ENCODE assay signal across 9 cellular contexts in the genomic region with DNA sequence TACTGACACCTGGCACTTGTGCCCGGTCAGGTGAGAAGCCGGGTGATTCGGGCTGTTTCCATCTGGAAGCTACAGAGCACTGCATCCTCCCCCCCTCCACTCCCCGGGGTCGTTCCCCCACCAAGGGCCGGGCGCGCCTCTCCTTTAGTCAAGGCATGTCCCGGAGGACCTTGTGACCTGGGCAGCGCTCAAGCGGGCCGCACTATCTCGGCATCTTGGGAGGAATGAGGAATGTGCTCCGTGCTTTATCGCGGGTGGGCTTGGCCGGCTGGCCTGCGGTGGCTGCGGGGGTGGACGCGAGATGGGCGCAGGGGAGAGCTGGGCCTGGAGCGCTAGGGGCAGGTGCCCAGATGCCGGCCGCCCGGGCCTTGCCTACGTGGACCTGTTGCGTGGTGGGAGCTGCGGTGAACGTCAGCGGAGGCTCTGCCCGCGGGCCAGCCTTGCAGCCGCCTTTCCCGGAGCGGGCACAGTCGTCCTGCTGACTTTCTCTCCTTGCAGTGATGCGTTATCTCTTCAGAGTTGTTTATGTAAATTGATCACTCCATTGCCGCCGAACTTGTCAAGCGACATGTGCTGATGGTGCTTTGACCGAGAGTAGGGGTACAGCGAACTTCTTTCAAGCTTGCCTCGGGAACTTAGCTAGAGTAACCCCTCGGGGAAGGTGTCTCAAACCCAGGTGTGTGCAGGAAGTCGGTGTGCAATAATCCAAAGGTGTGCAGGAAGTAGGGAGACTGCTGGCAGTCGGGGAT. TPM values are rescaled to one million over a fixed set of nuclear protein-coding genes. Genes with fewer than 3 reads are reported as not detected.
DNase-seq lines count a peak whose midpoint lies in the region; ATAC-seq, FAIRE-seq and TF ChIP-seq lines count a peak whose summit lies in the region.
"Had no signal": no experiment of that assay in that cellular context is flagged by ENCODE, and none has a peak within 500 bp of the region (broad histone marks: within the 10 kb centered on the region; RNA-seq: fewer than 3 reads in every experiment).

No MANE protein-coding gene starts in this region.

- DNase-seq in NCI-H748 (lab: John Stamatoyannopoulos, UW; ENCODE audit: unreplicated experiment) (peak; percentile 71), GM12878 (ENCODE audit: low read depth, low spot score) (no peak), iPS-NIHi11 (ENCODE audit: low spot score) (peak; percentile 35), NCI-H187 (lab: John Stamatoyannopoulos, UW) (no peak), superior temporal gyrus (ENCODE audit: extremely low spot score) (no peak)

- H3K4me2 ChIP-seq in GM12878 (ENCODE audit: control insufficient read depth, insufficient read depth), result peak overlapping the region; percentile 96
- peak overlapping the region; percentile 96 for H3K4me2 ChIP-seq in skeletal muscle satellite cell (ENCODE audit: low read length)

- no peaks in the 10 kb centered on the region for H4K20me1 ChIP-seq in GM12878 (ENCODE audit: control insufficient read depth, insufficient read depth)

- no peaks in the 10 kb centered on the region for H3K79me2 ChIP-seq in GM12878 (ENCODE audit: control insufficient read depth, insufficient read depth, low read length)

- WGBS in GM12878 (ENCODE audit: insufficient coverage, insufficient replicate concordance, low lambda C conversion rate, missing lambda C conversion rate), result 7% methylated on average over 47 of the region's 47 CpGs

- no peak overlapping the region for H3K27ac ChIP-seq in GM12878 (ENCODE audit: control insufficient read depth, insufficient read depth)

- H3K4me3 ChIP-seq in GM12878 (peak overlapping the region; percentile 72), skeletal muscle satellite cell (ENCODE audit: low read length) (peak overlapping the region; percentile 83)

- CTCF ChIA-PET in GM12878 (lab: Yijun Ruan, JAX), result interaction anchor here (1.0 to 2.6 kb wide), 4 partner anchors 15 to 160 kb away, joined by 3 to 18 read pairs (median 3); no protein-coding TSS in a partner anchor

- RAD21 ChIA-PET in GM12878 (lab: Charles Lee; ENCODE audit: unreplicated experiment), result interaction anchor here (0.6 to 3.1 kb wide), 5 partner anchors 37 to 175 kb away, joined by 3 to 43 read pairs (median 3); no protein-coding TSS in a partner anchor

- TF ChIP-seq RAD21 in GM12878 (IDR thresholded peaks at IDR 0.05; ENCODE audit: insufficient read depth, low read depth, low read length), result no peak

- no TSS peak for BruUV-seq in GM12878 (replicated peaks; lab: Mats Ljungman, UMichigan)

- TF ChIP-seq EP300 in GM12878 (IDR thresholded peaks at IDR 0.05; ENCODE audit: borderline replicate concordance in 1 of 2, control insufficient read depth in 1 of 2, low read depth in 2 of 2, low read length in 2 of 2), result no peak

- H3K27me3 ChIP-seq in GM12878 (replicated peaks in 1 of 2; ENCODE audit: control insufficient read depth in 2 of 2, insufficient read depth in 2 of 2, low read length in 1 of 2) (peaks cover 0 to 5% of the 10 kb centered on the region in 2 experiments; a peak in 1 of 4 replicates), skeletal muscle satellite cell (ENCODE audit: control insufficient read depth, insufficient read depth, low read length) (no peaks in the 10 kb centered on the region)

- TF ChIP-seq POLR2A in GM12878 (IDR thresholded peaks at IDR 0.05; ENCODE audit: low read depth, low read length), result no peak

- in situ Hi-C loops in GM12878 (cut with MboI), result no loop called here

- POLR2A ChIA-PET in GM12878 (lab: Charles Lee), result no interaction called here

- H3K36me3 ChIP-seq in ES-I3 (ENCODE audit: insufficient read depth, low read length), result no peaks in the 10 kb centered on the region
- no peaks in the 10 kb centered on the region for H3K36me3 ChIP-seq in GM12878 (ENCODE audit: control insufficient read depth in 2 of 2, insufficient read depth in 2 of 2, low read length in 1 of 2)
- H3K36me3 ChIP-seq in skeletal muscle satellite cell (ENCODE audit: insufficient read depth, low read length), result no peaks in the 10 kb centered on the region

- H3K9ac ChIP-seq in ES-I3 (ENCODE audit: low read depth, low read length) (peak overlapping the region; percentile 78), GM12878 (ENCODE audit: control insufficient read depth, insufficient read depth, low read length) (no peak overlapping the region), skeletal muscle satellite cell (ENCODE audit: low read depth, low read length) (peak overlapping the region; percentile 83)

- TF ChIP-seq CTCF in GM12878 (IDR thresholded peaks at IDR 0.05 in 2 of 3, conservative IDR thresholded peaks at IDR 0.05 in 1 of 3; ENCODE audit: control insufficient read depth in 2 of 3, extremely low read depth in 1 of 3, insufficient read depth in 1 of 3, low read depth in 3 of 3, low read length in 3 of 3), result no peak

- ATAC-seq in GM12878, result peak; percentile 12
- no peak for ATAC-seq in GM21737 (IDR thresholded peaks at IDR 0.05; ENCODE audit: unreplicated experiment)

- intact Hi-C loops in GM12878 (cut with micrococcal nuclease; ENCODE audit: unreplicated experiment), result loop anchor here (10.0 kb wide), 1 partner anchor 119 kb away; no protein-coding TSS in a partner anchor

- peak; percentile 61 for FAIRE-seq in GM12878 (lab: Jason Lieb, UNC)
- FAIRE-seq: TTC549 had no signal

- no peaks in the 10 kb centered on the region for H3K9me3 ChIP-seq in ES-I3 (ENCODE audit: control insufficient read depth, insufficient read depth, low read length)
- no peaks in the 10 kb centered on the region for H3K9me3 ChIP-seq in GM12878 (replicated peaks; ENCODE audit: control insufficient read depth, insufficient read depth, low read length)
- no peaks in the 10 kb centered on the region for H3K9me3 ChIP-seq in skeletal muscle satellite cell (replicated peaks; ENCODE audit: low read length)

- SMC1A ChIA-PET in GM12878 (lab: Charles Lee; ENCODE audit: uncharacterized antibody, unreplicated experiment), result interaction anchor here (1.1 to 2.1 kb wide), 3 partner anchors 10 to 302 kb away, joined by 3 to 7 read pairs (median 3); no protein-coding TSS in a partner anchor

- peaks cover 8% of the 10 kb centered on the region; the same call in 1 of the 2 replicates for H3K4me1 ChIP-seq in ES-I3 (ENCODE audit: insufficient read depth, low read length)
- peaks cover 7% of the 10 kb centered on the region; the same call in 1 of the 2 replicates for H3K4me1 ChIP-seq in GM12878 (ENCODE audit: control insufficient read depth, insufficient read depth, low read length)
- H3K4me1 ChIP-seq in skeletal muscle satellite cell (ENCODE audit: control insufficient read depth, insufficient read depth, low read length), result peaks cover 22% of the 10 kb centered on the region

- H2AFZ ChIP-seq in GM12878 (ENCODE audit: control insufficient read depth, low read depth, low read length), result peak overlapping the region; percentile 82; the same call in 1 of the 2 replicates

TF ChIP-seq in GM12878, 131 proteins besides CTCF, POLR2A, EP300 and RAD21:
- TF ChIP-seq CBX5 (IDR thresholded peaks at IDR 0.05; ENCODE audit: low read depth), result no peak
- TF ChIP-seq, protein P1, sequence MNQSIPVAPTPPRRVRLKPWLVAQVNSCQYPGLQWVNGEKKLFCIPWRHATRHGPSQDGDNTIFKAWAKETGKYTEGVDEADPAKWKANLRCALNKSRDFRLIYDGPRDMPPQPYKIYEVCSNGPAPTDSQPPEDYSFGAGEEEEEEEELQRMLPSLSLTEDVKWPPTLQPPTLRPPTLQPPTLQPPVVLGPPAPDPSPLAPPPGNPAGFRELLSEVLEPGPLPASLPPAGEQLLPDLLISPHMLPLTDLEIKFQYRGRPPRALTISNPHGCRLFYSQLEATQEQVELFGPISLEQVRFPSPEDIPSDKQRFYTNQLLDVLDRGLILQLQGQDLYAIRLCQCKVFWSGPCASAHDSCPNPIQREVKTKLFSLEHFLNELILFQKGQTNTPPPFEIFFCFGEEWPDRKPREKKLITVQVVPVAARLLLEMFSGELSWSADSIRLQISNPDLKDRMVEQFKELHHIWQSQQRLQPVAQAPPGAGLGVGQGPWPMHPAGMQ (IDR thresholded peaks at IDR 0.05; ENCODE audit: borderline replicate concordance), result no peak
- TF ChIP-seq SREBF1 (IDR thresholded peaks at IDR 0.05; ENCODE audit: low read length), result no peak
- TF ChIP-seq MYC (IDR thresholded peaks at IDR 0.05; ENCODE audit: insufficient read depth, insufficient read length, insufficient replicate concordance, low read length, severe bottlenecking), result no peak

RNA-seq across cellular contexts. Expression of gene LRRC1, which starts 1.1 kb away (rescaled TPM):
- 6.3 and 6.6 TPM in 2 replicates for total RNA-seq in GM12878 (2013; cell fraction: nucleolus; rRNA removed)
- total RNA-seq in GM12878 (2014; rRNA removed) (0.79 and 0.87 TPM in 2 replicates), GM12878 (2014; rRNA removed; fragmentation: Illumina TruSeq; extraction: Trizol) (0.72 and 0.78 TPM in 2 replicates), GM12878 (2021) (0.29 and 0.69 TPM in 2 replicates)
- 0.12 TPM for polyA plus RNA-seq in GM12878 (2011; ENCODE audit: low read depth)
- polyA plus RNA-seq in GM12878 (2011; rRNA removed) (9.3 and 10.4 TPM in 2 replicates), GM12878 (2014; fragmentation: Illumina TruSeq; extraction: Trizol) (0.48 and 0.57 TPM in 2 replicates), GM12878 (2014; fragmentation: Nextera tagmentation; extraction: Ambion mirVana) (under 1 TPM; 0.35 to 0.89 TPM), GM12878 (2014; rRNA removed) (0.35 and 0.56 TPM in 2 replicates), GM12878 (2016; fragmentation: Nextera tagmentation; extraction: Ambion mirVana) (under 1 TPM; 0.42 to 0.52 TPM)
- 6.0 TPM in 2 replicates for polyA plus RNA-seq in GM12878 (2011; cell fraction: cytosol; rRNA removed)
- polyA plus RNA-seq in GM12878 (2011; cell fraction: nucleus; rRNA removed), result 26.0 and 27.7 TPM in 2 replicates
- 0.23 and 0.27 TPM in 2 replicates for polyA plus RNA-seq in GM12878 (2012)
- polyA minus RNA-seq in GM12878 (2011; rRNA and poly(A)+ RNA removed), result 7.2 and 11.3 TPM in 2 replicates
- polyA minus RNA-seq in GM12878 (2011; cell fraction: cytosol; rRNA and poly(A)+ RNA removed), result 2.4 and 2.7 TPM in 2 replicates
- polyA minus RNA-seq in GM12878 (2011; cell fraction: nucleus; rRNA and poly(A)+ RNA removed), result 12.2 and 14.1 TPM in 2 replicates
- total RNA-seq in skeletal muscle satellite cell (2012; rRNA removed), result 2.0 and 4.8 TPM in 2 replicates

Comparison
In these comparisons a context has a peak if more than half of its experiments do, and no peak if none do; other contexts are left out.
1. DNase-seq: peak in NCI-H748 (single experiment) and iPS-NIHi11 (single experiment); none in GM12878 (single experiment), NCI-H187 (0 of 2) and superior temporal gyrus (single experiment).